In the genomic region with DNA sequence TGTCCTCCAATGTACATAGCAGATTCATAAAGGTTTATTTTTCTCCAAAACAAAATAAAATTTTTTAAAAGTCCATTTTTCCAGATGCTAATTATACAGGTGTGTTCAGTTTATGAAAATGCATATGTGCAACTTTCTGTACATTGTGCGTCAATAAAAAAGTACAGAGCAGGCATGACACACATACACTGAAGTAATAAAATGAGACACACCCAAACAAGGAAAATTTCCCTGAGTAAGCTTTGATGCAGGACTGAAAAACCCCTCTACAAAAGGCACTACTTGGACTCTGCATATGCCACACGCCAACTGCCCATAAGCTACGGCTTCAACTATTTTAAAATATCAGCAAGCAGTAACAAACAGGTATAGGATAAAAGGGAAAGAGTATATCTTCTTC, we compare ENCODE assay signal across 26 cellular contexts. TPM values are rescaled to one million over a fixed set of nuclear protein-coding genes. Genes with fewer than 3 reads are reported as not detected.
DNase-seq lines count a peak whose midpoint lies in the region; ATAC-seq, FAIRE-seq and TF ChIP-seq lines count a peak whose summit lies in the region.
"Had no signal": no experiment of that assay in that cellular context is flagged by ENCODE, and none has a peak within 500 bp of the region (broad histone marks: within the 10 kb centered on the region; RNA-seq: fewer than 3 reads in every experiment).

No MANE protein-coding gene starts in this region.

- H3K4me3 ChIP-seq in bronchial epithelial cell (ENCODE audit: low read depth, low read length) (no peak overlapping the region), transverse colon (no peak overlapping the region)
- H3K4me3 ChIP-seq: GM12878 had no signal

- no peak for FAIRE-seq in bronchial epithelial cell (lab: Jason Lieb, UNC)
- FAIRE-seq: GM12878, GM18507 had no signal

- no peaks in the 10 kb centered on the region for H3K36me3 ChIP-seq in bronchial epithelial cell (ENCODE audit: control insufficient read depth, insufficient read depth, low read length)
- no peaks in the 10 kb centered on the region for H3K36me3 ChIP-seq in transverse colon
- H3K36me3 ChIP-seq: BE2C had no signal

- peak overlapping the region; percentile 12 for H3K27ac Mint-ChIP-seq in activated CD4-positive, alpha-beta T cell treated with anti-CD3 and anti-CD28 coated beads, Interleukin-2, amount 10 ng/mL, durations not matched to agents 24 days and 14 days
- peak overlapping the region in 3 of 6 donors; percentile 29 to 51 (median 46) for H3K27ac Mint-ChIP-seq in immature natural killer cell
- H3K27ac Mint-ChIP-seq: H9 had no signal

- WGBS in transverse colon (ENCODE audit: low coverage in 1 of 2), 2 donors = 49 to 64% methylated on average over 3 of the region's 3 CpGs

- H3K27ac ChIP-seq in transverse colon = peak overlapping the region; percentile 11 to 32 (median 26)
- H3K27ac ChIP-seq: 22Rv1 had no signal

- in situ Hi-C loops in transverse colon (cut with MboI; ENCODE audit: low pct_ligation_motif_present in 1 of 4, low pct_unique_long_range_greater_than_20kb in 1 of 4, low sequenced_read_pairs in 3 of 4) = no loop called here

- no peak for TF ChIP-seq CTCF in bronchial epithelial cell (IDR thresholded peaks at IDR 0.05; ENCODE audit: insufficient read depth, low read length, severe bottlenecking)
- no peak for TF ChIP-seq CTCF in transverse colon (IDR thresholded peaks at IDR 0.05)

- DNase-seq in activated CD4-positive, alpha-beta T cell treated with anti-CD3 and anti-CD28 coated beads, Interleukin-2, amount 10 ng/mL, durations not matched to agents 24 days and 14 days = no peak
- DNase-seq in activated CD4-positive, alpha-beta T cell treated with anti-CD3 and anti-CD28 coated beads, Interleukin-2, amount 50 U/mL, for 1 hour = no peak
- DNase-seq in bronchial epithelial cell (ENCODE audit: low read depth) (peak; percentile 30), immature natural killer cell (no peak), transverse colon (no peak), superior temporal gyrus (ENCODE audit: extremely low spot score) (no peak)
- DNase-seq: BE2C; DMS 273 treated with DMSO at 0.1 percent for 48 hours; GDM1; H9; IMR-90; Karpas-422; NCI-H1105 treated with DMSO at 0.1 percent for 48 hours; NCI-H1694 treated with DMSO at 0.1 percent for 48 hours; NCI-H345; NCI-H69; NK-92 treated with Interleukin-12 subunit alpha and Interleukin-12 subunit beta, amount 100 ng/mL, for 24 hours; OCI-M1; RPMI8226; SIG-M5 had no signal

- H3K36me3 Mint-ChIP-seq in activated CD4-positive, alpha-beta T cell treated with anti-CD3 and anti-CD28 coated beads, Interleukin-2, amount 10 ng/mL, durations not matched to agents 24 days and 14 days (ENCODE audit: low read depth) = peaks cover 59% of the 10 kb centered on the region
- H3K36me3 Mint-ChIP-seq in immature natural killer cell = peaks cover 17 to 23% (median 19%) of the 10 kb centered on the region in 3 donors

- no peak for TF ChIP-seq POLR2A in transverse colon (IDR thresholded peaks at IDR 0.05)

- H3K9me3 Mint-ChIP-seq in activated CD4-positive, alpha-beta T cell treated with anti-CD3 and anti-CD28 coated beads, Interleukin-2, amount 10 ng/mL, durations not matched to agents 24 days and 14 days = peaks cover 24% of the 10 kb centered on the region
- H3K9me3 Mint-ChIP-seq in immature natural killer cell = no peaks in the 10 kb centered on the region
- H3K9me3 Mint-ChIP-seq: H9 had no signal

- no peak for TF ChIP-seq EP300 in transverse colon (IDR thresholded peaks at IDR 0.05; ENCODE audit: low read depth)

- peaks cover 43% of the 10 kb centered on the region for H3K4me1 Mint-ChIP-seq in activated CD4-positive, alpha-beta T cell treated with anti-CD3 and anti-CD28 coated beads, Interleukin-2, amount 10 ng/mL, durations not matched to agents 24 days and 14 days
- peaks cover 93 to 100% of the 10 kb centered on the region in 2 donors for H3K4me1 Mint-ChIP-seq in immature natural killer cell

- no peak for ATAC-seq in HG02840 (IDR thresholded peaks at IDR 0.05; ENCODE audit: low FRiP score, unreplicated experiment)
- ATAC-seq in GM19035 (IDR thresholded peaks at IDR 0.05; ENCODE audit: unreplicated experiment) = no peak
- ATAC-seq: GM12878 had no signal

- H3K27me3 Mint-ChIP-seq in activated CD4-positive, alpha-beta T cell treated with anti-CD3 and anti-CD28 coated beads, Interleukin-2, amount 10 ng/mL, durations not matched to agents 24 days and 14 days = no peaks in the 10 kb centered on the region
- H3K27me3 Mint-ChIP-seq in immature natural killer cell (ENCODE audit: low read depth in 3 of 3) = peaks cover 0 to 1% (median 0%) of the 10 kb centered on the region in 3 donors

- no peaks in the 10 kb centered on the region for H3K9me3 ChIP-seq in transverse colon
- H3K9me3 ChIP-seq: BE2C had no signal

- intact Hi-C loops in activated CD4-positive, alpha-beta T cell treated with anti-CD3 and anti-CD28 coated beads, Interleukin-2, amount 10 ng/mL, durations not matched to agents 24 days and 14 days (cut with micrococcal nuclease) = no loop called here
- intact Hi-C loops in transverse colon (cut with DNase I; ENCODE audit: low total_unique reads) = no loop called here

- H3K27me3 ChIP-seq in bronchial epithelial cell (ENCODE audit: control insufficient read depth, insufficient read depth, low read length) = no peaks in the 10 kb centered on the region
- no peaks in the 10 kb centered on the region for H3K27me3 ChIP-seq in transverse colon
- H3K27me3 ChIP-seq: BE2C had no signal

- no peak overlapping the region for H3K4me3 Mint-ChIP-seq in activated CD4-positive, alpha-beta T cell treated with anti-CD3 and anti-CD28 coated beads, Interleukin-2, amount 10 ng/mL, durations not matched to agents 24 days and 14 days
- H3K4me3 Mint-ChIP-seq in immature natural killer cell = peak overlapping the region in 3 of 5 donors; percentile 10 to 37 (median 13)
- H3K4me3 Mint-ChIP-seq: H9 had no signal

- peaks cover 0 to 25% (median 11%) of the 10 kb centered on the region in 4 donors for H3K4me1 ChIP-seq in transverse colon
- H3K4me1 ChIP-seq: BE2C had no signal

RNA-seq across cellular contexts. Expression of a gene that starts 13.8 kb away (rescaled TPM):
- total RNA-seq in activated CD4-positive, alpha-beta T cell treated with anti-CD3 and anti-CD28 coated beads, Interleukin-2, amount 10 ng/mL, durations not matched to agents 24 days and 14 days = 45.3 and 45.4 TPM in 2 replicates
- total RNA-seq in bronchial epithelial cell (46.3 and 62.9 TPM in 2 replicates), transverse colon (100 to 1,000 TPM in 1 of 4 donors, 10 to 100 TPM in 3; 42.3 to 108 (median 50.3) TPM)
- polyA plus RNA-seq in immature natural killer cell = 10 to 100 TPM; 34.7 to 62.7 (median 38.9) TPM

RNA-seq across cellular contexts. Expression of a gene that starts 50.9 kb away (rescaled TPM):
- total RNA-seq in activated CD4-positive, alpha-beta T cell treated with anti-CD3 and anti-CD28 coated beads, Interleukin-2, amount 10 ng/mL, durations not matched to agents 24 days and 14 days = 0.49 and 0.95 TPM in 2 replicates
- total RNA-seq in bronchial epithelial cell (under 0.01 TPM in 2 replicates), transverse colon (1 to 10 TPM in 1 of 4 donors, under 1 TPM in 1, not detected in 2; 0.68 to 1.3 TPM)
- 10 to 100 TPM in 2 of 3 donors, 1 to 10 TPM in 1; 7.4 to 30.0 (median 15.6) TPM for polyA plus RNA-seq in immature natural killer cell
- total RNA-seq: H9, IMR-90 had no signal
- polyA plus RNA-seq: AG04450, IMR-90 had no signal
